ENCODE assay signal across 12 cellular contexts in the genomic region with DNA sequence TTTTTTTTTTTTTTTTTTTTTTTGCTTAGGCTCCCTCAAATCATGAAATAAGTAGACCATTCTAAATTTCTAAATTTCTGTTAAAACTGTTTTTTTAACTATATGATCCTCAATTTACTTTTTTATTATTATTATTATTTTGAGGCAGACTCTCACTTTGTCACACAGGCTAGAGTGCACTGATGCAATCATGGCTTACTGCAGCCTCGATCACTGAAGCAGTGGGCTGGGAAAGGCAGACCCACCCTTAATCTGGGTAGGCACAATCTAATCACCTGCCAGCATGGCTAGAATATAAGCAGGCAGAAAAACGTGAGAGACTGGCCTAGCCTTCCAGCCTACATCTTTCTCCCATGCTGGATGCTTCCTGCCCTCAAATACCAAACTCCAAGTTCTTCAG. TPM values are rescaled to one million over a fixed set of nuclear protein-coding genes. Genes with fewer than 3 reads are reported as not detected.
DNase-seq lines count a peak whose midpoint lies in the region; ATAC-seq and TF ChIP-seq lines count a peak whose summit lies in the region.
"Had no signal": no experiment of that assay in that cellular context is flagged by ENCODE, and none has a peak within 500 bp of the region (broad histone marks: within the 10 kb centered on the region; RNA-seq: fewer than 3 reads in every experiment).

No MANE protein-coding gene starts in this region.

- H3K9me3 Mint-ChIP-seq in T-helper 1 cell treated with Interleukin-12 subunit alpha and Interleukin-12 subunit beta and Interleukin-4 antibody, amounts not matched to agents 30 μg/mL and 1 μg/mL, for 36 hours, result no peaks in the 10 kb centered on the region
- H3K9me3 Mint-ChIP-seq in activated T-helper 1 cell treated with anti-CD3 and anti-CD28 coated beads, Interleukin-12 subunit alpha, Interleukin-12 subunit beta, Interleukin-2, Interleukin-4 antibody, amounts not matched to agents 30 ng/mL and 10 ng/mL and 1 ng/mL, durations not matched to agents 14 hours and 24 hours and 36 hours, result no peaks in the 10 kb centered on the region

- no peak overlapping the region for H2BK15ac ChIP-seq in mesenchymal stem cell (ENCODE audit: low read depth, poor library complexity, severe bottlenecking)

- no peak overlapping the region for H2BK5ac ChIP-seq in mesenchymal stem cell (ENCODE audit: low read depth, low read length, poor library complexity, severe bottlenecking)

- no peak overlapping the region for H2AFZ ChIP-seq in DND-41 (ENCODE audit: low read depth, low read length)
- no peak overlapping the region for H2AFZ ChIP-seq in mesenchymal stem cell (ENCODE audit: low read depth, low read length)

- H3K27me3 Mint-ChIP-seq in T-helper 1 cell treated with Interleukin-12 subunit alpha and Interleukin-12 subunit beta and Interleukin-4 antibody, amounts not matched to agents 30 μg/mL and 1 μg/mL, for 36 hours (ENCODE audit: low read depth), result no peaks in the 10 kb centered on the region
- H3K27me3 Mint-ChIP-seq in activated T-helper 1 cell treated with anti-CD3 and anti-CD28 coated beads, Interleukin-12 subunit alpha, Interleukin-12 subunit beta, Interleukin-2, Interleukin-4 antibody, amounts not matched to agents 30 ng/mL and 10 ng/mL and 1 ng/mL, durations not matched to agents 14 hours and 24 hours and 36 hours (ENCODE audit: insufficient read depth), result peaks cover 1% of the 10 kb centered on the region

- H3K27me3 ChIP-seq in DND-41 (ENCODE audit: insufficient read depth, low read length, poor library complexity) (no peaks in the 10 kb centered on the region), mesenchymal stem cell (ENCODE audit: control insufficient read depth in 1 of 2, insufficient read depth in 1 of 2, low read length in 2 of 2) (no peaks in the 10 kb centered on the region)
- H3K27me3 ChIP-seq: colonic mucosa had no signal

- H4K8ac ChIP-seq in mesenchymal stem cell (ENCODE audit: low read length), result no peak overlapping the region

- peaks cover 22% of the 10 kb centered on the region for H3K36me3 Mint-ChIP-seq in T-helper 1 cell treated with Interleukin-12 subunit alpha and Interleukin-12 subunit beta and Interleukin-4 antibody, amounts not matched to agents 30 μg/mL and 1 μg/mL, for 36 hours (ENCODE audit: low read depth)
- peaks cover 19% of the 10 kb centered on the region for H3K36me3 Mint-ChIP-seq in activated T-helper 1 cell treated with anti-CD3 and anti-CD28 coated beads, Interleukin-12 subunit alpha, Interleukin-12 subunit beta, Interleukin-2, Interleukin-4 antibody, amounts not matched to agents 30 ng/mL and 10 ng/mL and 1 ng/mL, durations not matched to agents 14 hours and 24 hours and 36 hours (ENCODE audit: low read depth)

- H3K4me3 Mint-ChIP-seq in T-helper 1 cell treated with Interleukin-12 subunit alpha and Interleukin-12 subunit beta and Interleukin-4 antibody, amounts not matched to agents 30 μg/mL and 1 μg/mL, for 36 hours, result peak overlapping the region; percentile 82
- H3K4me3 Mint-ChIP-seq in activated T-helper 1 cell treated with anti-CD3 and anti-CD28 coated beads, Interleukin-12 subunit alpha, Interleukin-12 subunit beta, Interleukin-2, Interleukin-4 antibody, amounts not matched to agents 30 ng/mL and 10 ng/mL and 1 ng/mL, durations not matched to agents 14 hours and 24 hours and 36 hours, result peak overlapping the region; percentile 100

- H3K9me3 ChIP-seq in DND-41 (ENCODE audit: insufficient read depth, low read length, severe bottlenecking) (no peaks in the 10 kb centered on the region), mesenchymal stem cell (ENCODE audit: control insufficient read depth, low read length) (no peaks in the 10 kb centered on the region)
- H3K9me3 ChIP-seq: colonic mucosa, left ventricle myocardium inferior had no signal

- peaks cover 52% of the 10 kb centered on the region for H3K4me1 Mint-ChIP-seq in T-helper 1 cell treated with Interleukin-12 subunit alpha and Interleukin-12 subunit beta and Interleukin-4 antibody, amounts not matched to agents 30 μg/mL and 1 μg/mL, for 36 hours (ENCODE audit: low read depth)
- H3K4me1 Mint-ChIP-seq in activated T-helper 1 cell treated with anti-CD3 and anti-CD28 coated beads, Interleukin-12 subunit alpha, Interleukin-12 subunit beta, Interleukin-2, Interleukin-4 antibody, amounts not matched to agents 30 ng/mL and 10 ng/mL and 1 ng/mL, durations not matched to agents 14 hours and 24 hours and 36 hours (ENCODE audit: low read depth), result peaks cover 66% of the 10 kb centered on the region

- H3K9ac ChIP-seq in DND-41 (ENCODE audit: low read depth, low read length) (peak overlapping the region; percentile 91; the same call in 1 of the 2 replicates), mesenchymal stem cell (ENCODE audit: low read length) (peak overlapping the region; percentile 96)

- peaks cover 77% of the 10 kb centered on the region for H3K79me2 ChIP-seq in DND-41 (ENCODE audit: insufficient read depth, low read length)

- H3K4me3 ChIP-seq in DND-41 (ENCODE audit: low read depth in 1 of 2, low read length in 2 of 2), result peak overlapping the region in 1 of 2 experiments; percentile 26; a peak in 2 of 4 replicates
- H3K4me3 ChIP-seq in mesenchymal stem cell (ENCODE audit: insufficient read depth in 1 of 2, low read depth in 1 of 2, low read length in 2 of 2), result peak overlapping the region in 1 of 2 experiments; percentile 47
- H3K4me3 ChIP-seq: colonic mucosa, left ventricle myocardium inferior had no signal

- H3K27ac ChIP-seq in DND-41 (ENCODE audit: low read length) (no peak overlapping the region), mesenchymal stem cell (ENCODE audit: low read length, poor library complexity, severe bottlenecking) (no peak overlapping the region), caudate nucleus (ENCODE audit: low read depth, low read length) (no peak overlapping the region)
- H3K27ac ChIP-seq: colonic mucosa, left ventricle myocardium inferior had no signal

- H3K79me1 ChIP-seq in mesenchymal stem cell (replicated peaks; ENCODE audit: low read length, poor library complexity, severe bottlenecking), result peaks cover 5% of the 10 kb centered on the region

- H3K4me2 ChIP-seq in DND-41 (ENCODE audit: insufficient read depth, low read length) (peak overlapping the region; percentile 87), mesenchymal stem cell (ENCODE audit: low read length, poor library complexity, severe bottlenecking) (no peak overlapping the region)

- H3K14ac ChIP-seq in mesenchymal stem cell (ENCODE audit: low read length in 2 of 2), result no peak overlapping the region

- no peak overlapping the region for H2AK5ac ChIP-seq in mesenchymal stem cell (ENCODE audit: low read length, severe bottlenecking)

- no peak overlapping the region for H2BK12ac ChIP-seq in mesenchymal stem cell (ENCODE audit: low read length in 2 of 2)

- H3K4me1 ChIP-seq in DND-41 (ENCODE audit: insufficient read depth, low read length), result peaks cover 42% of the 10 kb centered on the region
- H3K4me1 ChIP-seq in mesenchymal stem cell (ENCODE audit: control insufficient read depth, insufficient read depth, low read depth, low read length), result peaks cover 4% of the 10 kb centered on the region
- H3K4me1 ChIP-seq: colonic mucosa had no signal

- in situ Hi-C loops in GM13977 (cut with MboI; ENCODE audit: low pct_unique_long_range_greater_than_20kb, low sequenced_read_pairs, unreplicated experiment), result no loop called here

- intact Hi-C loops in activated T-helper 1 cell treated with anti-CD3 and anti-CD28 coated beads, Interleukin-12 subunit alpha, Interleukin-12 subunit beta, Interleukin-2, Interleukin-4 antibody, amounts not matched to agents 30 ng/mL and 10 ng/mL and 1 ng/mL, durations not matched to agents 14 hours and 24 hours and 36 hours (cut with micrococcal nuclease), result loop anchor here (2.0 to 10.0 kb wide), 2 partner anchors 14 to 378 kb away; partner anchors contain the start of genes PSMC6 and PTGER2

- no peak for DNase-seq in T-helper 1 cell
- no peak for DNase-seq in DND-41
- no peak for DNase-seq in activated T-helper 1 cell treated with anti-CD3 and anti-CD28 coated beads, Interleukin-12 subunit alpha, Interleukin-12 subunit beta, Interleukin-2, Interleukin-4 antibody, amounts not matched to agents 30 ng/mL and 10 ng/mL and 1 ng/mL, durations not matched to agents 14 hours and 24 hours and 36 hours (ENCODE audit: low spot score)
- DNase-seq in mesenchymal stem cell, result no peak
- DNase-seq in stimulated activated CD4-positive, alpha-beta T cell treated with anti-CD3 and anti-CD28 coated beads, Interleukin-15, amount 100 ng/mL, for 24 hours, result no peak
- DNase-seq in caudate nucleus (lab: John Stamatoyannopoulos, UW), result no peak
- DNase-seq in GM13977 (ENCODE audit: low spot score), result no peak
- DNase-seq: activated CD4-positive, alpha-beta T cell treated with anti-CD3 and anti-CD28 coated beads for 1 hour; colonic mucosa; left ventricle myocardium inferior; NCI-H1105 treated with DMSO at 0.1 percent for 48 hours had no signal

- H3K36me3 ChIP-seq in DND-41 (ENCODE audit: insufficient read depth, low read length) (peaks cover 5% of the 10 kb centered on the region; the same call in 1 of the 2 replicates), mesenchymal stem cell (ENCODE audit: control insufficient read depth in 1 of 2, insufficient read depth in 2 of 2, low read depth in 1 of 2, low read length in 2 of 2) (no peaks in the 10 kb centered on the region)
- H3K36me3 ChIP-seq: colonic mucosa, left ventricle myocardium inferior had no signal

- 78% methylated on average over 2 of the region's 2 CpGs for WGBS in mesenchymal stem cell

- H3K27ac Mint-ChIP-seq in T-helper 1 cell treated with Interleukin-12 subunit alpha and Interleukin-12 subunit beta and Interleukin-4 antibody, amounts not matched to agents 30 μg/mL and 1 μg/mL, for 36 hours, result no peak overlapping the region
- peak overlapping the region; percentile 73 for H3K27ac Mint-ChIP-seq in activated T-helper 1 cell treated with anti-CD3 and anti-CD28 coated beads, Interleukin-12 subunit alpha, Interleukin-12 subunit beta, Interleukin-2, Interleukin-4 antibody, amounts not matched to agents 30 ng/mL and 10 ng/mL and 1 ng/mL, durations not matched to agents 14 hours and 24 hours and 36 hours

- TF ChIP-seq CTCF in DND-41 (IDR thresholded peaks at IDR 0.05; ENCODE audit: borderline replicate concordance, extremely low read depth, low read length, poor library complexity, severe bottlenecking), result no peak
- no peak for TF ChIP-seq CTCF in GM13977 (IDR thresholded peaks at IDR 0.05; ENCODE audit: extremely low read depth, insufficient read depth, missing control alignments)

- no peak overlapping the region for H3K4ac ChIP-seq in mesenchymal stem cell (ENCODE audit: low read depth in 1 of 2, low read length in 2 of 2)

- H3K23ac ChIP-seq in mesenchymal stem cell (ENCODE audit: low read length in 2 of 2), result no peak overlapping the region

- H4K91ac ChIP-seq in mesenchymal stem cell (ENCODE audit: low read length), result no peak overlapping the region

- peaks cover 31% of the 10 kb centered on the region for H4K20me1 ChIP-seq in DND-41 (ENCODE audit: insufficient read depth, low read length)

- H3K18ac ChIP-seq in mesenchymal stem cell (ENCODE audit: low read depth in 1 of 2, low read length in 2 of 2), result no peak overlapping the region

- H2BK120ac ChIP-seq in mesenchymal stem cell (ENCODE audit: low read depth, low read length), result no peak overlapping the region

- no peak for ATAC-seq in DND-41 (ENCODE audit: insufficient read depth, low read depth)

RNA-seq across cellular contexts. Expression of gene ERO1A, which starts 2.4 kb away (rescaled TPM):
- total RNA-seq in activated T-helper 1 cell treated with anti-CD3 and anti-CD28 coated beads, Interleukin-12 subunit alpha, Interleukin-12 subunit beta, Interleukin-2, Interleukin-4 antibody, amounts not matched to agents 30 ng/mL and 10 ng/mL and 1 ng/mL, durations not matched to agents 14 hours and 24 hours and 36 hours, result 144 and 158 TPM in 2 replicates
- 86.7 TPM for polyA plus RNA-seq in mesenchymal stem cell (2013, experiment 1 of 2)
- 88.2 TPM for polyA plus RNA-seq in mesenchymal stem cell (2013, experiment 2 of 2)

RNA-seq across cellular contexts. Expression of gene PSMC6, which starts 14.0 kb away (rescaled TPM):
- 130 and 132 TPM in 2 replicates for total RNA-seq in activated T-helper 1 cell treated with anti-CD3 and anti-CD28 coated beads, Interleukin-12 subunit alpha, Interleukin-12 subunit beta, Interleukin-2, Interleukin-4 antibody, amounts not matched to agents 30 ng/mL and 10 ng/mL and 1 ng/mL, durations not matched to agents 14 hours and 24 hours and 36 hours
- polyA plus RNA-seq in mesenchymal stem cell (2013, experiment 1 of 2), result 62.7 TPM
- 66.8 TPM for polyA plus RNA-seq in mesenchymal stem cell (2013, experiment 2 of 2)

RNA-seq across cellular contexts. Expression of gene STYX, which starts 37.0 kb away (rescaled TPM):
- total RNA-seq in activated T-helper 1 cell treated with anti-CD3 and anti-CD28 coated beads, Interleukin-12 subunit alpha, Interleukin-12 subunit beta, Interleukin-2, Interleukin-4 antibody, amounts not matched to agents 30 ng/mL and 10 ng/mL and 1 ng/mL, durations not matched to agents 14 hours and 24 hours and 36 hours, result 18.7 and 21.3 TPM in 2 replicates
- 16.8 TPM for polyA plus RNA-seq in mesenchymal stem cell (2013, experiment 1 of 2)
- polyA plus RNA-seq in mesenchymal stem cell (2013, experiment 2 of 2), result 17.3 TPM
